ENCODE assay signal across 11 cellular contexts in genomic region chrX:72045552-72046277, GRCh38.
DNase-seq lines count a peak whose midpoint lies in the region; ATAC-seq, FAIRE-seq and TF ChIP-seq lines count a peak whose summit lies in the region.
"Had no signal": no experiment of that assay in that cellular context is flagged by ENCODE, and none has a peak within 500 bp of the region (broad histone marks: within the 10 kb centered on the region; RNA-seq: fewer than 3 reads in every experiment).

No MANE protein-coding gene starts in this region.

- H3K4me1 ChIP-seq in iPS-20b (ENCODE audit: insufficient read depth, low read length) (peaks cover 10% of the 10 kb centered on the region), transverse colon (peaks cover 0 to 8% (median 1%) of the 10 kb centered on the region in 4 donors), spleen (peaks cover 0 to 23% (median 5%) of the 10 kb centered on the region in 6 donors)
- H3K4me1 ChIP-seq: pancreas had no signal

- no peak for FAIRE-seq in H54 (lab: Jason Lieb, UNC)
- FAIRE-seq: pancreas had no signal

- in situ Hi-C loops in transverse colon (cut with MboI; ENCODE audit: low pct_ligation_motif_present in 1 of 4, low pct_unique_long_range_greater_than_20kb in 1 of 4, low sequenced_read_pairs in 3 of 4): no loop called here

- H3K9ac ChIP-seq in iPS-20b (ENCODE audit: low read depth, low read length): peak overlapping the region; percentile 87; the same call in 1 of the 2 replicates

- no peaks in the 10 kb centered on the region for H3K27me3 ChIP-seq in iPS-20b (ENCODE audit: insufficient read depth, low read length)
- H3K27me3 ChIP-seq in transverse colon: no peaks in the 10 kb centered on the region
- peaks cover 0 to 14% (median 0%) of the 10 kb centered on the region in 7 donors for H3K27me3 ChIP-seq in spleen (replicated peaks in 1 of 7)
- H3K27me3 ChIP-seq: pancreas had no signal

- TF ChIP-seq POLR2A in transverse colon (IDR thresholded peaks at IDR 0.05) (no peak), H54 (IDR thresholded peaks at IDR 0.05; ENCODE audit: low read depth, low read length) (no peak), spleen (IDR thresholded peaks at IDR 0.05) (no peak)

- WGBS in transverse colon (ENCODE audit: low coverage in 1 of 2), 2 donors: 75% methylated on average over 9 of the region's 9 CpGs; no CpG with 5 or more reads in 1 of the 2 donors
- WGBS in spleen, 5 donors: 64 to 72% (median 69%) methylated on average over 9 of the region's 9 CpGs

- no peaks in the 10 kb centered on the region for H3K9me3 ChIP-seq in iPS-20b (ENCODE audit: insufficient read depth, low read depth, low read length)
- H3K9me3 ChIP-seq in transverse colon: no peaks in the 10 kb centered on the region
- no peaks in the 10 kb centered on the region for H3K9me3 ChIP-seq in spleen
- H3K9me3 ChIP-seq: pancreas had no signal

- H3K27ac ChIP-seq in iPS-20b (ENCODE audit: low read length) (peak overlapping the region; percentile 99), transverse colon (peak overlapping the region; percentile 26 to 70 (median 57)), spleen (no peak overlapping the region)
- H3K27ac ChIP-seq: pancreas had no signal

- intact Hi-C loops in transverse colon (cut with DNase I; ENCODE audit: low total_unique reads) (no loop called here), spleen (cut with DNase I; ENCODE audit: low total_unique reads) (no loop called here)

- H3K36me3 ChIP-seq in iPS-20b (ENCODE audit: insufficient read depth, low read depth, low read length) (no peaks in the 10 kb centered on the region), transverse colon (no peaks in the 10 kb centered on the region), spleen (no peaks in the 10 kb centered on the region)
- H3K36me3 ChIP-seq: pancreas had no signal

- TF ChIP-seq EP300 in transverse colon (IDR thresholded peaks at IDR 0.05; ENCODE audit: low read depth): no peak

- peak; percentile 38 for DNase-seq in NCI-H2171 treated with DMSO at 0.1 percent for 48 hours (lab: John Stamatoyannopoulos, UW)
- no peak for DNase-seq in NCI-H2171 (lab: John Stamatoyannopoulos, UW)
- DNase-seq in amniotic epithelial cell (ENCODE audit: low read depth): peak; percentile 23
- DNase-seq in transverse colon: no peak
- no peak for DNase-seq in H54 (ENCODE audit: insufficient read length, low spot score)
- DNase-seq in spleen: no peak
- DNase-seq: activated naive CD8-positive, alpha-beta T cell treated with anti-CD3 and anti-CD28 coated beads, Interleukin-2, amount 50 U/mL, for 24 hours; NCI-H2029; pancreas had no signal

- no peak for ATAC-seq in HG02623 (IDR thresholded peaks at IDR 0.05; ENCODE audit: unreplicated experiment)
- ATAC-seq: activated naive CD8-positive, alpha-beta T cell treated with anti-CD3 and anti-CD28 coated beads, Interleukin-2, amount 50 U/mL, for 24 hours; pancreas had no signal

- no peak overlapping the region; the same call in 1 of the 2 replicates for H3K4me3 ChIP-seq in iPS-20b (ENCODE audit: low read length)
- H3K4me3 ChIP-seq in transverse colon: no peak overlapping the region
- H3K4me3 ChIP-seq in spleen: no peak overlapping the region
- H3K4me3 ChIP-seq: pancreas had no signal

- no peak for TF ChIP-seq CTCF in transverse colon (IDR thresholded peaks at IDR 0.05)
- TF ChIP-seq CTCF in spleen (IDR thresholded peaks at IDR 0.05 in 8 of 11, conservative IDR thresholded peaks at IDR 0.05 in 3 of 11): no peak

Comparison
In these comparisons a context has a peak if more than half of its experiments do, and no peak if none do; other contexts are left out.
1. DNase-seq: peak in NCI-H2171 treated with DMSO at 0.1 percent for 48 hours (single experiment) and amniotic epithelial cell (single experiment); none in NCI-H2171 (single experiment), transverse colon (single experiment), H54 (single experiment) and spleen (single experiment).
2. H3K27ac ChIP-seq: peak in iPS-20b (single experiment) and transverse colon (4 of 4); none in spleen (0 of 8).